Comparison of ENCODE assay signal across 1 cellular context in the genomic region with DNA sequence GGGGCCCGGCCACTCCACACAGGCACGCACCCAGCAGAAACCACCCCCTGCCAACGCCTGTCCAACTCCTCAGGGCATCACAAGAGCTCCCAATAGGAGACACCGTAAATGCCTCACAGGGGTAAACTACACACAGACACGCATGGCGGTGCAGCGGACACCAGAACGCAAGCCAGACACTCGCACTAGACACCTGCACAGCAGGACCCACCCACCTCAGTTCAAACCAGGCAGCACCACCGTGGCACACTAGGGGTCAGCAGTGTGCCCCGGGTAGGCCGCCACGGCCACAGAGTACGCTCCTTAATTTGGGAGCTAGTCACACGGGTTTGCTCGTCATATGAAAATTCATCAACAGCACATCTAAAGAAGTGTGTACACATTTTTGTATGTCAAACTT.
TF ChIP-seq lines count a peak whose summit lies in the region.

No MANE protein-coding gene starts in this region.

TF ChIP-seq in HEK293, 187 proteins besides CTCF, POLR2A, EP300 and RAD21 (continued from another document):
- TF ChIP-seq, protein P1, sequence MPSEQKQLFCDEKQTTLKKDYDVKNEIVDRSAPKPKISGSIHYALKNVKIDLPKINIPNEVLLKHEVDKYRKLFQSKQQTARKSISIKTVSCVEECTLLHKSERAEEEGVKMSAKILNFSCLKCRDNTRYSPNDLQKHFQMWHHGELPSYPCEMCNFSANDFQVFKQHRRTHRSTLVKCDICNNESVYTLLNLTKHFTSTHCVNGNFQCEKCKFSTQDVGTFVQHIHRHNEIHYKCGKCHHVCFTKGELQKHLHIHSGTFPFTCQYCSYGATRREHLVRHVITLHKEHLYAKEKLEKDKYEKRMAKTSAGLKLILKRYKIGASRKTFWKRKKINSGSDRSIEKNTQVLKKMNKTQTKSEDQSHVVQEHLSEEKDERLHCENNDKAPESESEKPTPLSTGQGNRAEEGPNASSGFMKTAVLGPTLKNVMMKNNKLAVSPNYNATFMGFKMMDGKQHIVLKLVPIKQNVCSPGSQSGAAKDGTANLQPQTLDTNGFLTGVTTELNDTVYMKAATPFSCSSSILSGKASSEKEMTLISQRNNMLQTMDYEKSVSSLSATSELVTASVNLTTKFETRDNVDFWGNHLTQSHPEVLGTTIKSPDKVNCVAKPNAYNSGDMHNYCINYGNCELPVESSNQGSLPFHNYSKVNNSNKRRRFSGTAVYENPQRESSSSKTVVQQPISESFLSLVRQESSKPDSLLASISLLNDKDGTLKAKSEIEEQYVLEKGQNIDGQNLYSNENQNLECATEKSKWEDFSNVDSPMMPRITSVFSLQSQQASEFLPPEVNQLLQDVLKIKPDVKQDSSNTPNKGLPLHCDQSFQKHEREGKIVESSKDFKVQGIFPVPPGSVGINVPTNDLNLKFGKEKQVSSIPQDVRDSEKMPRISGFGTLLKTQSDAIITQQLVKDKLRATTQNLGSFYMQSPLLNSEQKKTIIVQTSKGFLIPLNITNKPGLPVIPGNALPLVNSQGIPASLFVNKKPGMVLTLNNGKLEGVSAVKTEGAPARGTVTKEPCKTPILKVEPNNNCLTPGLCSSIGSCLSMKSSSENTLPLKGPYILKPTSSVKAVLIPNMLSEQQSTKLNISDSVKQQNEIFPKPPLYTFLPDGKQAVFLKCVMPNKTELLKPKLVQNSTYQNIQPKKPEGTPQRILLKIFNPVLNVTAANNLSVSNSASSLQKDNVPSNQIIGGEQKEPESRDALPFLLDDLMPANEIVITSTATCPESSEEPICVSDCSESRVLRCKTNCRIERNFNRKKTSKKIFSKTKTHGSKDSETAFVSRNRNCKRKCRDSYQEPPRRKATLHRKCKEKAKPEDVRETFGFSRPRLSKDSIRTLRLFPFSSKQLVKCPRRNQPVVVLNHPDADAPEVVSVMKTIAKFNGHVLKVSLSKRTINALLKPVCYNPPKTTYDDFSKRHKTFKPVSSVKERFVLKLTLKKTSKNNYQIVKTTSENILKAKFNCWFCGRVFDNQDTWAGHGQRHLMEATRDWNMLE (tag by site-specific recombination; conservative IDR thresholded peaks at IDR 0.05; ENCODE audit: low read depth) = no peak
- TF ChIP-seq ZNF423 (tag by site-specific recombination; IDR thresholded peaks at IDR 0.05) = peak; percentile 87
